In genomic region chr11:72682238-72682872, GRCh38 we compare ENCODE assay signal across 14 cellular contexts.
"Had no signal": no experiment of that assay in that cellular context is flagged by ENCODE, and none has a peak within 500 bp of the region (broad histone marks: within the 10 kb centered on the region; RNA-seq: fewer than 3 reads in every experiment).

No MANE protein-coding gene starts in this region.

- H3K9me3 ChIP-seq: adrenal gland had no signal

- DNase-seq: activated naive CD4-positive, alpha-beta T cell treated with anti-CD3 and anti-CD28 coated beads for 36 hours; central memory CD4-positive, alpha-beta T cell; effector memory CD4-positive, alpha-beta T cell; glutamatergic neuron; kidney glomerular epithelial cell; retina; stimulated activated naive CD4-positive, alpha-beta T cell; trophoblast cell had no signal

- H3K9me3 Mint-ChIP-seq: activated naive CD4-positive, alpha-beta T cell treated with anti-CD3 and anti-CD28 coated beads for 36 hours; activated T-helper 17 cell treated with anti-CD3 and anti-CD28 coated beads, Interleukin-2, amount 50 U/mL, for 72 hours; T-helper 2 cell treated with Interferon-gamma antibody and Interleukin-4, amounts not matched to agents 5 μg/mL and 100 μg/mL, for 36 hours had no signal

- H3K27ac Mint-ChIP-seq: T-helper 2 cell treated with Interferon-gamma antibody and Interleukin-4, amounts not matched to agents 5 μg/mL and 100 μg/mL, for 36 hours had no signal

- H3K27ac ChIP-seq: coronary artery, foreskin keratinocyte had no signal

- H3K27me3 ChIP-seq: adrenal gland had no signal

- H3K4me3 ChIP-seq: adrenal gland, coronary artery, lung had no signal

- ATAC-seq: activated T-helper 17 cell treated with anti-CD3 and anti-CD28 coated beads, Interleukin-2, amount 50 U/mL, for 72 hours; foreskin keratinocyte had no signal

- H3K4me3 Mint-ChIP-seq: activated naive CD4-positive, alpha-beta T cell treated with anti-CD3 and anti-CD28 coated beads for 36 hours; activated T-helper 17 cell treated with anti-CD3 and anti-CD28 coated beads, Interleukin-2, amount 50 U/mL, for 72 hours; T-helper 2 cell treated with Interferon-gamma antibody and Interleukin-4, amounts not matched to agents 5 μg/mL and 100 μg/mL, for 36 hours had no signal

- H3K4me1 ChIP-seq: foreskin keratinocyte had no signal
